In the genomic region with DNA sequence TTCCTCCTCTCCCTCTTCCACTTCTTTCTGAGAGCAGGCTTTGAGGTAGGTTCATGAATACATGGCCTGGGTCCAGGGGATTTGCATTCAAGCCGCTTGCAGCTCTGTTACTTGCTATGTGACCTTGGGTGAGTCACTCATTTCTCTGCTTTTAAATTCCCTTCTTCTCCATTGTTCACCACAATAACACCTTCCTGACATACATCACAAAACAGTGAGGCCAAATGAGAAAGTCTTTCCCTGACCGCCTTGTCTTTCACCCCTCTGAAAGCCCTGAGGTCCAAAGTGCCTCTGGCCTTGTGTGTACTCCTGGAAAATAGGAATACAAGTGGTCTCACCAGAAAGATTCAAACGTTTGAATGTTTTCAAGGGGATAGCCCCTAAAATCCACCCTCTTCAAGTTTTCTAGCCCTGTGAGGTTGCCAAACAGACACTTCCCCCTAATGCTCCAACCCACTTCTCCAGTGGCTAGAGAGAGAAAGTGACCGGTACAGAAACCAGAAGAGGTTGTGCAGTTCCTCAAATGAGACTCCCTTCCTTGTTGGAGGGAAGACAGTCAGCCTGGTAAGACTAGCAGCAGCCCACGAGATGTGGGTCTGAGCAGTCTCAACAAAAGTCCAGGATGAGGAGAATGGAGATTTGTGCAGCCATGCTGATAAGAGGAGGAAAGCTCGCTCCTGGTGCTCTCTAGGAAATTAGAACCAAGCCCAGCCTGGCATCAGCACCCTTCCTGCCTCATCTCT, we compare ENCODE assay signal across 8 cellular contexts.
DNase-seq lines count a peak whose midpoint lies in the region; ATAC-seq and TF ChIP-seq lines count a peak whose summit lies in the region.

No MANE protein-coding gene starts in this region.

- peak overlapping the region in 6 of 11 experiments; percentile 47 to 86 (median 76); a peak in 12 of 22 replicates for H3K9ac ChIP-seq in BLaER1 treated with 17β-estradiol and CSF1 and Interleukin-3, amounts not matched to agents 10 nM and 100 nM

- no peaks in the 10 kb centered on the region for H3K9me3 Mint-ChIP-seq in chondrocyte (ENCODE audit: low read depth)

- TF ChIP-seq CTCF in chondrocyte (IDR thresholded peaks at IDR 0.05) = no peak
- no peak for TF ChIP-seq CTCF in tibial artery (IDR thresholded peaks at IDR 0.05)

- no peaks in the 10 kb centered on the region for H4K20me1 ChIP-seq in BLaER1 treated with 17β-estradiol and CSF1 and Interleukin-3, amounts not matched to agents 10 nM and 100 nM

- no peaks in the 10 kb centered on the region for H3K27me3 Mint-ChIP-seq in chondrocyte (ENCODE audit: low read depth)

- peak overlapping the region; percentile 100 for H3K27ac Mint-ChIP-seq in chondrocyte (ENCODE audit: unreplicated experiment)

- peaks cover 19 to 100% (median 41%) of the 10 kb centered on the region in 10 experiments for H3K4me1 ChIP-seq in BLaER1 treated with 17β-estradiol and CSF1 and Interleukin-3, amounts not matched to agents 10 nM and 100 nM
- H3K4me1 ChIP-seq in mesodermal cell (ENCODE audit: control insufficient read depth, insufficient read depth, low read length, poor library complexity, severe bottlenecking) (peaks cover 10% of the 10 kb centered on the region), tibial artery (peaks cover 4 to 78% (median 71%) of the 10 kb centered on the region in 4 donors)

- peak overlapping the region; percentile 70 for H3K4me3 Mint-ChIP-seq in chondrocyte (ENCODE audit: unreplicated experiment)

- H3K36me3 ChIP-seq in BLaER1 treated with 17β-estradiol and CSF1 and Interleukin-3, amounts not matched to agents 10 nM and 100 nM = no peaks in the 10 kb centered on the region
- H3K36me3 ChIP-seq in mesodermal cell (ENCODE audit: control insufficient read depth, insufficient read depth, low read length) (no peaks in the 10 kb centered on the region), tibial artery (no peaks in the 10 kb centered on the region)

- peaks cover 51% of the 10 kb centered on the region for H3K4me1 Mint-ChIP-seq in chondrocyte (ENCODE audit: low read depth)

- H3K4me3 ChIP-seq in BLaER1 treated with 17β-estradiol and CSF1 and Interleukin-3, amounts not matched to agents 10 nM and 100 nM = peak overlapping the region in 1 of 10 experiments; percentile 3; a peak in 2 of 20 replicates
- H3K4me3 ChIP-seq in mesodermal cell (ENCODE audit: extremely low read depth, insufficient read depth, low read length, poor library complexity, severe bottlenecking) = peak overlapping the region; percentile 29
- peak overlapping the region; percentile 44 to 56 for H3K4me3 ChIP-seq in tibial artery

- H3K9me3 ChIP-seq in BLaER1 treated with 17β-estradiol and CSF1 and Interleukin-3, amounts not matched to agents 10 nM and 100 nM (replicated peaks in 1 of 11) = peaks cover 0 to 15% (median 0%) of the 10 kb centered on the region in 11 experiments; a peak in 7 of 22 replicates
- H3K9me3 ChIP-seq in mesodermal cell (ENCODE audit: control insufficient read depth, low read length) (no peaks in the 10 kb centered on the region), tibial artery (no peaks in the 10 kb centered on the region)

- no peaks in the 10 kb centered on the region for H3K36me3 Mint-ChIP-seq in chondrocyte (ENCODE audit: low read depth)

- peak overlapping the region; percentile 9 to 87 (median 75); a peak in 20 of 22 replicates for H3K4me2 ChIP-seq in BLaER1 treated with 17β-estradiol and CSF1 and Interleukin-3, amounts not matched to agents 10 nM and 100 nM

- ATAC-seq in GM21528 (IDR thresholded peaks at IDR 0.05; ENCODE audit: low FRiP score, unreplicated experiment) = no peak

- WGBS in mesodermal cell (ENCODE audit: insufficient coverage in 2 of 2), 2 experiments = 78 to 96% methylated on average over 4 to 5 of the region's 6 CpGs

- no peaks in the 10 kb centered on the region for H3K27me3 ChIP-seq in BLaER1 treated with 17β-estradiol and CSF1 and Interleukin-3, amounts not matched to agents 10 nM and 100 nM
- no peaks in the 10 kb centered on the region for H3K27me3 ChIP-seq in tibial artery

- intact Hi-C loops in tibial artery (cut with DNase I; ENCODE audit: low total_unique reads) = loop anchor here (10.0 kb wide), 3 partner anchors 344 to 794 kb away; a partner anchor contains a TSS
- intact Hi-C loops in posterior vena cava (cut with DNase I) = loop anchor here in 1 of 2 donors (10.0 kb wide), 1 partner anchor 664 kb away; no protein-coding TSS in a partner anchor

- DNase-seq in NCI-H2196 (lab: John Stamatoyannopoulos, UW; ENCODE audit: unreplicated experiment) (peak; percentile 67), chondrocyte (ENCODE audit: low spot score) (no peak), tibial artery (peak in 1 of 2 donors; percentile 45), posterior vena cava (ENCODE audit: low spot score) (no peak), RPMI8226 (no peak)

- H3K27ac ChIP-seq in BLaER1 treated with 17β-estradiol and CSF1 and Interleukin-3, amounts not matched to agents 10 nM and 100 nM = peak overlapping the region in 7 of 11 experiments; percentile 9 to 97 (median 84); a peak in 14 of 22 replicates
- peak overlapping the region; percentile 62 for H3K27ac ChIP-seq in mesodermal cell (ENCODE audit: low read depth, low read length, severe bottlenecking)
- H3K27ac ChIP-seq in tibial artery = peak overlapping the region; percentile 86 to 87
